11 cellular contexts compared by ENCODE assay signal in genomic region chr21:34881894-34882371, GRCh38.
DNase-seq lines count a peak whose midpoint lies in the region; ATAC-seq and TF ChIP-seq lines count a peak whose summit lies in the region.
"Had no signal": no experiment of that assay in that cellular context is flagged by ENCODE, and none has a peak within 500 bp of the region (broad histone marks: within the 10 kb centered on the region; RNA-seq: fewer than 3 reads in every experiment).

No MANE protein-coding gene starts in this region.

- H3K4me1 Mint-ChIP-seq in activated naive CD4-positive, alpha-beta T cell treated with anti-CD3 and anti-CD28 coated beads for 36 hours (ENCODE audit: low read depth): peaks cover 61% of the 10 kb centered on the region
- peaks cover 48% of the 10 kb centered on the region for H3K4me1 Mint-ChIP-seq in activated B cell treated with CpG ODN at 0.5 μM for 24 hours
- peaks cover 15% of the 10 kb centered on the region for H3K4me1 Mint-ChIP-seq in type B pancreatic cell (ENCODE audit: unreplicated experiment)

- intact Hi-C loops in activated naive CD4-positive, alpha-beta T cell treated with anti-CD3 and anti-CD28 coated beads for 36 hours (cut with micrococcal nuclease): loop anchor here (1.0 to 2.0 kb wide), 3 partner anchors 16 to 75 kb away; no protein-coding TSS in a partner anchor
- intact Hi-C loops in activated B cell treated with CpG ODN at 0.5 μM for 24 hours (cut with micrococcal nuclease): loop anchor here (1.0 to 10.0 kb wide), 3 partner anchors 8 to 1183 kb away; partner anchors contain the start of gene SETD4

- no peaks in the 10 kb centered on the region for H3K9me3 Mint-ChIP-seq in activated naive CD4-positive, alpha-beta T cell treated with anti-CD3 and anti-CD28 coated beads for 36 hours
- no peaks in the 10 kb centered on the region for H3K9me3 Mint-ChIP-seq in activated B cell treated with CpG ODN at 0.5 μM for 24 hours
- no peaks in the 10 kb centered on the region for H3K9me3 Mint-ChIP-seq in type B pancreatic cell

- CTCF ChIA-PET in activated naive CD4-positive, alpha-beta T cell treated with anti-CD3 and anti-CD28 coated beads for 36 hours (lab: Charles Lee): interaction anchor here (0.7 kb wide), 2 partner anchors 17 to 556 kb away, joined by 3 read pairs; no protein-coding TSS in a partner anchor
- CTCF ChIA-PET in activated B cell treated with CpG ODN at 0.5 μM for 24 hours (lab: Charles Lee): interaction anchor here (0.8 to 1.2 kb wide), 2 partner anchors 79 to 136 kb away, joined by 3 read pairs; no protein-coding TSS in a partner anchor

- peaks cover 54% of the 10 kb centered on the region for H3K36me3 Mint-ChIP-seq in activated naive CD4-positive, alpha-beta T cell treated with anti-CD3 and anti-CD28 coated beads for 36 hours (ENCODE audit: low read depth)
- H3K36me3 Mint-ChIP-seq in activated B cell treated with CpG ODN at 0.5 μM for 24 hours (ENCODE audit: low read depth): peaks cover 43% of the 10 kb centered on the region
- H3K36me3 Mint-ChIP-seq in type B pancreatic cell: peaks cover 11% of the 10 kb centered on the region

- POLR2A ChIA-PET in activated B cell treated with CpG ODN at 0.5 μM for 24 hours (lab: Charles Lee): interaction anchor here (0.8 to 1.4 kb wide), 5 partner anchors 14 to 166 kb away, joined by 3 to 7 read pairs (median 6); no protein-coding TSS in a partner anchor

- ATAC-seq in activated B cell treated with CpG ODN at 0.5 μM for 24 hours (ENCODE audit: low read depth): no peak

- no peak for TF ChIP-seq CTCF in activated B cell treated with CpG ODN at 0.5 μM for 24 hours (IDR thresholded peaks at IDR 0.05)
- no peak for TF ChIP-seq CTCF in type B pancreatic cell (conservative IDR thresholded peaks at IDR 0.05)

- in situ Hi-C loops in G401 (cut with HindIII; ENCODE audit: low sequenced_read_pairs): no loop called here

- peak overlapping the region; percentile 84 for H3K27ac Mint-ChIP-seq in activated naive CD4-positive, alpha-beta T cell treated with anti-CD3 and anti-CD28 coated beads for 36 hours
- peak overlapping the region; percentile 65 for H3K27ac Mint-ChIP-seq in activated B cell treated with CpG ODN at 0.5 μM for 24 hours
- peak overlapping the region; percentile 35 for H3K27ac Mint-ChIP-seq in type B pancreatic cell

- DNase-seq in activated naive CD4-positive, alpha-beta T cell treated with anti-CD3 and anti-CD28 coated beads for 36 hours: no peak
- DNase-seq in activated naive CD4-positive, alpha-beta T cell treated with anti-CD3 and anti-CD28 coated beads, Interleukin-2, amount 50 U/mL, for 16 hours: no peak
- DNase-seq in activated B cell treated with CpG ODN at 0.5 μM for 24 hours: no peak
- peak; percentile 75 for DNase-seq in glomerular visceral epithelial cell (ENCODE audit: extremely low spot score)
- DNase-seq in type B pancreatic cell (ENCODE audit: extremely low spot score, unreplicated experiment): no peak
- no peak for DNase-seq in G401 (ENCODE audit: low spot score)
- no peak for DNase-seq in AML-193 (lab: John Stamatoyannopoulos, UW)
- no peak for DNase-seq in mesenteric fat pad (ENCODE audit: low spot score)
- DNase-seq: NCI-H69, pancreas had no signal

- H3K27me3 Mint-ChIP-seq in activated naive CD4-positive, alpha-beta T cell treated with anti-CD3 and anti-CD28 coated beads for 36 hours (ENCODE audit: low read depth): no peaks in the 10 kb centered on the region
- H3K27me3 Mint-ChIP-seq in activated B cell treated with CpG ODN at 0.5 μM for 24 hours (no peaks in the 10 kb centered on the region), type B pancreatic cell (peaks cover 44% of the 10 kb centered on the region)
- H3K27me3 Mint-ChIP-seq: activated naive CD8-positive, alpha-beta T cell had no signal

- H3K4me3 Mint-ChIP-seq in activated naive CD4-positive, alpha-beta T cell treated with anti-CD3 and anti-CD28 coated beads for 36 hours: peak overlapping the region; percentile 55
- H3K4me3 Mint-ChIP-seq in activated B cell treated with CpG ODN at 0.5 μM for 24 hours: peak overlapping the region; percentile 33
- peak overlapping the region; percentile 26 for H3K4me3 Mint-ChIP-seq in type B pancreatic cell
